Comparison of ENCODE assay signal across 29 cellular contexts in the genomic region with DNA sequence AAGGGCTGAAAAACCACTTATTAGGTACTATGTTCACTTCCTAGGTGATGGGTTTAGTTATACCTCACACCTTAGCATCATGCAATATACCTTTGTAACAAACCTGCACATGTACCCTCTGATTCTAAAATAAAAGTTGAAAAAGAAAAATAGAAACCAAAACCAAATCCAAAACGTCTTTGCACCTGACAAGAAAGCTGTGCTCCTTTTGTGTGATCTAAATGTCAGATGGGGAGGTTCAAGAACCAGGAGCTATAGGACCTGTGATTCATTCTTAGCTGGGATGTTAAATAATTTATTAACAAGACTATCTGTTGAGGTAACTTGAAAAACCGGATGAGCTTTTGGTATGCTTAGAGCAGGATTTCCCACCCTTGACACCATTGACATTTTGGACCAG.
"Had no signal": no experiment of that assay in that cellular context is flagged by ENCODE, and none has a peak within 500 bp of the region (broad histone marks: within the 10 kb centered on the region; RNA-seq: fewer than 3 reads in every experiment).

No MANE protein-coding gene starts in this region.

- H3K27ac Mint-ChIP-seq: activated naive CD8-positive, alpha-beta T cell; activated T-helper 17 cell treated with anti-CD3 and anti-CD28 coated beads, Interleukin-2, amount 50 U/mL, for 72 hours; effector memory CD8-positive, alpha-beta T cell; T-helper 17 cell; T-helper 2 cell treated with Interferon-gamma antibody and Interleukin-4, amounts not matched to agents 5 μg/mL and 100 μg/mL, for 36 hours had no signal

- H3K9me3 Mint-ChIP-seq: T-helper 2 cell treated with Interferon-gamma antibody and Interleukin-4, amounts not matched to agents 5 μg/mL and 100 μg/mL, for 36 hours had no signal

- H3K27me3 ChIP-seq: body of pancreas, gastroesophageal sphincter had no signal

- H3K27ac ChIP-seq: body of pancreas, epithelial cell of prostate, esophagus squamous epithelium, gastroesophageal sphincter had no signal

- H3K27me3 Mint-ChIP-seq: activated naive CD8-positive, alpha-beta T cell; activated T-helper 17 cell treated with anti-CD3 and anti-CD28 coated beads, Interleukin-2, amount 50 U/mL, for 72 hours; effector memory CD8-positive, alpha-beta T cell; T-helper 17 cell had no signal

- FAIRE-seq: colon had no signal

- H3K36me3 ChIP-seq: esophagus squamous epithelium, gastroesophageal sphincter had no signal

- ATAC-seq: activated T-cell treated with anti-CD3 and anti-CD28 coated beads, Interleukin-2, amount 50 U/mL, for 4 hours; activated T-helper 17 cell treated with anti-CD3 and anti-CD28 coated beads, Interleukin-2, amount 50 U/mL, for 72 hours; body of pancreas; effector memory CD8-positive, alpha-beta T cell; gastroesophageal sphincter; T-helper 17 cell had no signal

- H3K9me3 ChIP-seq: body of pancreas, esophagus squamous epithelium, gastroesophageal sphincter had no signal

- H3K4me3 ChIP-seq: body of pancreas, esophagus squamous epithelium, gastroesophageal sphincter had no signal

- H3K4me1 ChIP-seq: body of pancreas, esophagus squamous epithelium, gastroesophageal sphincter had no signal

- H3K4me3 Mint-ChIP-seq: activated naive CD8-positive, alpha-beta T cell; activated T-cell treated with anti-CD3 and anti-CD28 coated beads, Interleukin-2, amount 50 U/mL, for 4 hours; activated T-helper 17 cell treated with anti-CD3 and anti-CD28 coated beads, Interleukin-2, amount 50 U/mL, for 72 hours; effector memory CD8-positive, alpha-beta T cell; T-helper 17 cell; T-helper 2 cell treated with Interferon-gamma antibody and Interleukin-4, amounts not matched to agents 5 μg/mL and 100 μg/mL, for 36 hours had no signal

- DNase-seq: activated CD4-positive, alpha-beta T cell treated with anti-CD3 and anti-CD28 coated beads for 4 hours; activated CD4-positive, alpha-beta T cell treated with anti-CD3 and anti-CD28 coated beads, Interleukin-2, amount 50 U/mL, for 1 hour; activated CD4-positive, alpha-beta T cell treated with anti-CD3 and anti-CD28 coated beads, Interleukin-2, amount 50 U/mL, for 48 hours; activated CD4-positive, CD25-positive, alpha-beta regulatory T cell; activated CD4-positive, CD25-positive, alpha-beta regulatory T cell treated with anti-CD3 and anti-CD28 coated beads, Interleukin-2, amount 50 U/mL, for 72 hours; activated effector memory CD4-positive, alpha-beta T cell treated with Interleukin-2 at 50 U/mL for 16 hours; activated gamma-delta T cell treated with Interleukin-2 at 50 U/mL for 16 hours; activated naive CD4-positive, alpha-beta T cell treated with anti-CD3 and anti-CD28 coated beads, Interleukin-2, amount 50 U/mL, for 16 hours; activated naive CD4-positive, alpha-beta T cell treated with Interleukin-2 at 50 U/mL for 16 hours; activated T-cell treated with anti-CD3 and anti-CD28 coated beads, Interleukin-2, amount 50 U/mL, for 4 hours; amniotic stem cell; anterior cingulate cortex; body of pancreas; caudate nucleus; cortex of kidney; dermis blood vessel endothelial cell; effector CD4-positive, alpha-beta T cell; effector memory CD8-positive, alpha-beta T cell; esophagus squamous epithelium; foreskin melanocyte; T-helper 1 cell; T-helper 17 cell; T1000 had no signal
